Comparison of ENCODE assay signal across 8 cellular contexts in genomic region chr2:68925298-68925885, GRCh38. TPM values are rescaled to one million over a fixed set of nuclear protein-coding genes. Genes with fewer than 3 reads are reported as not detected.
DNase-seq lines count a peak whose midpoint lies in the region; ATAC-seq, FAIRE-seq and TF ChIP-seq lines count a peak whose summit lies in the region.

No MANE protein-coding gene starts in this region.

- in situ Hi-C loops in HepG2 (cut with HindIII; ENCODE audit: extremely low pct_ligation_motif_present, low pct_unique_long_range_greater_than_20kb), result loop anchor here (10.0 kb wide), 1 partner anchor 461 kb away; the partner anchor contains the start of genes APLF and FBXO48

- no peaks in the 10 kb centered on the region for H3K36me3 ChIP-seq in HepG2 (replicated peaks in 1 of 2; ENCODE audit: control insufficient read depth in 1 of 2, insufficient read depth in 2 of 2, low read length in 2 of 2)

- peak; percentile 85 for TF ChIP-seq CTCF in HepG2 (CRISPR knock-in tag; IDR thresholded peaks at IDR 0.05)

- peak; percentile 57 for ATAC-seq in GM18511 (IDR thresholded peaks at IDR 0.05; ENCODE audit: unreplicated experiment)
- ATAC-seq in HepG2, result peak; percentile 89
- ATAC-seq in stimulated activated naive CD8-positive, alpha-beta T cell treated with anti-CD3 and anti-CD28 coated beads, Interleukin-15, Interleukin-2, amounts not matched to agents 100 U/mL and 50 U/mL, for 24 hours, result no peak
- no peak for ATAC-seq in HG02623 (IDR thresholded peaks at IDR 0.05; ENCODE audit: unreplicated experiment)

- H3K79me2 ChIP-seq in HepG2 (ENCODE audit: insufficient read depth, low read length), result no peaks in the 10 kb centered on the region

- TF ChIP-seq EP300 in HepG2 (IDR thresholded peaks at IDR 0.05; ENCODE audit: low read depth in 2 of 2, low read length in 2 of 2) (no peak), HepG2 (CRISPR knock-in tag; IDR thresholded peaks at IDR 0.05; ENCODE audit: borderline replicate concordance) (no peak)

- peaks cover 8% of the 10 kb centered on the region; the same call in 1 of the 2 replicates for H3K4me1 ChIP-seq in HepG2 (ENCODE audit: insufficient read depth, low read length)

- no peaks in the 10 kb centered on the region for H4K20me1 ChIP-seq in HepG2 (ENCODE audit: insufficient read depth, low read length)

- POLR2A ChIA-PET in HepG2 (lab: Yijun Ruan, JAX), result no interaction called here

- H2AFZ ChIP-seq in HepG2 (ENCODE audit: low read length), result no peak overlapping the region

- no peak overlapping the region for H3K4me2 ChIP-seq in HepG2 (ENCODE audit: low read depth, low read length)

- WGBS in HepG2 (ENCODE audit: low lambda C conversion rate), result 6% methylated on average over 8 of the region's 8 CpGs

- TF ChIP-seq RAD21 in HepG2 (CRISPR knock-in tag; IDR thresholded peaks at IDR 0.05), result peak; percentile 76

- peak; percentile 34 to 40 for DNase-seq in AML-193 (lab: John Stamatoyannopoulos, UW)
- DNase-seq in NCI-H1092 treated with DMSO at 0.1 percent for 48 hours (lab: John Stamatoyannopoulos, UW), result peak; percentile 11
- peak; percentile 36 for DNase-seq in T-helper 9 cell
- DNase-seq in cerebellar cortex (ENCODE audit: low spot score), result peak; percentile 41
- peak; percentile 55 for DNase-seq in HepG2 (ENCODE audit: low spot score)
- DNase-seq in stimulated activated naive CD8-positive, alpha-beta T cell treated with anti-CD3 and anti-CD28 coated beads, Interleukin-15, Interleukin-2, amounts not matched to agents 100 U/mL and 50 U/mL, for 24 hours, result peak; percentile 43

- CTCF ChIA-PET in HepG2 (lab: Yijun Ruan, JAX; ENCODE audit: low intra/inter-chr PET ratio, low total read pairs), result interaction anchor here (0.8 to 2.4 kb wide), 6 partner anchors 86 to 462 kb away, joined by 3 to 30 read pairs (median 4); no protein-coding TSS in a partner anchor

- TF ChIP-seq POLR2A in HepG2 (IDR thresholded peaks at IDR 0.05; ENCODE audit: insufficient read depth in 1 of 2, low read depth in 2 of 2, low read length in 2 of 2), result no peak

- H3K27me3 ChIP-seq in HepG2 (ENCODE audit: control insufficient read depth in 1 of 2, insufficient read depth in 2 of 2, low read length in 2 of 2), result peaks cover 0 to 35% of the 10 kb centered on the region in 2 experiments; a peak in 4 of 5 replicates

- H3K9ac ChIP-seq in HepG2 (ENCODE audit: insufficient read depth, low read depth, low read length), result no peak overlapping the region

- H3K27ac ChIP-seq in HepG2 (ENCODE audit: extremely low read length, insufficient read depth, low read length), result no peak overlapping the region

- peak; percentile 93 for FAIRE-seq in HepG2 (lab: Jason Lieb, UNC)

- H3K9me3 ChIP-seq in HepG2 (ENCODE audit: low read length), result no peaks in the 10 kb centered on the region

- no TSS peak for BruUV-seq in HepG2 (replicated peaks; lab: Mats Ljungman, UMichigan)

- intact Hi-C loops in HepG2 (cut with micrococcal nuclease; ENCODE audit: unreplicated experiment), result loop anchor here (1.0 to 5.0 kb wide), 3 partner anchors 174 to 463 kb away; no protein-coding TSS in a partner anchor

- no peak overlapping the region for H3K4me3 ChIP-seq in HepG2 (replicated peaks in 1 of 3; ENCODE audit: insufficient read depth in 1 of 3, low read depth in 2 of 3, low read length in 3 of 3)

TF ChIP-seq in HepG2, 621 proteins besides CTCF, POLR2A, EP300 and RAD21 (continues in another document):
- no peak for TF ChIP-seq TFE3 (CRISPR knock-in tag; IDR thresholded peaks at IDR 0.05)
- TF ChIP-seq FOXK2 (IDR thresholded peaks at IDR 0.05), result no peak
- no peak for TF ChIP-seq ZIK1 (CRISPR knock-in tag; IDR thresholded peaks at IDR 0.05; ENCODE audit: borderline replicate concordance, low read depth)
- TF ChIP-seq SP4 (CRISPR knock-in tag; IDR thresholded peaks at IDR 0.05), result no peak

RNA-seq across cellular contexts. Expression of gene GKN2, which starts 27.3 kb away (rescaled TPM):
- not detected in 2 replicates for total RNA-seq in HepG2 (2016; rRNA removed; fragmentation: Illumina TruSeq; extraction: Trizol)
- total RNA-seq in HepG2 (2016; cell fraction: cytosol; rRNA removed; fragmentation: Illumina TruSeq; extraction: Trizol; ENCODE audit: low read depth), result not detected in 2 replicates
- not detected in 2 replicates for total RNA-seq in HepG2 (2016; cell fraction: insoluble cytoplasmic fraction; rRNA removed; fragmentation: Illumina TruSeq; extraction: Trizol)
- not detected in 2 replicates for total RNA-seq in HepG2 (2016; cell fraction: membrane; rRNA removed; fragmentation: Illumina TruSeq; extraction: Trizol)
- total RNA-seq in HepG2 (2016; cell fraction: nucleus; rRNA removed; fragmentation: Illumina TruSeq; extraction: Trizol), result not detected in 2 replicates
- polyA plus RNA-seq in HepG2 (2011; rRNA removed), result not detected in 2 replicates
- not detected in 2 replicates for polyA plus RNA-seq in HepG2 (2011; cell fraction: cytosol; rRNA removed)
- polyA plus RNA-seq in HepG2 (2011; cell fraction: nucleus; rRNA removed), result not detected in 2 replicates
- not detected in 2 replicates for polyA plus RNA-seq in HepG2 (2012)
- not detected in 2 replicates for polyA plus RNA-seq in HepG2 (2016; cell fraction: cytosol; fragmentation: Illumina TruSeq; extraction: Trizol; ENCODE audit: low read depth)
- not detected in 2 replicates for polyA plus RNA-seq in HepG2 (2016; cell fraction: insoluble cytoplasmic fraction; fragmentation: Illumina TruSeq; extraction: Trizol; ENCODE audit: low read depth)
- not detected in 2 replicates for polyA plus RNA-seq in HepG2 (2016; cell fraction: membrane; fragmentation: Illumina TruSeq; extraction: Trizol; ENCODE audit: low read depth)
- polyA plus RNA-seq in HepG2 (2016; cell fraction: nucleus; fragmentation: Illumina TruSeq; extraction: Trizol; ENCODE audit: insufficient read depth, low read depth), result not detected in 2 replicates
- polyA minus RNA-seq in HepG2 (2011; rRNA and poly(A)+ RNA removed; ENCODE audit: low replicate concordance), result not detected in 2 replicates
- polyA minus RNA-seq in HepG2 (2011; cell fraction: cytosol; rRNA and poly(A)+ RNA removed), result not detected in 2 replicates
- polyA minus RNA-seq in HepG2 (2011; cell fraction: nucleus; rRNA and poly(A)+ RNA removed), result not detected in 2 replicates

RNA-seq across cellular contexts. Expression of gene GKN1, which starts 49.0 kb away (rescaled TPM):
- total RNA-seq in HepG2 (2016; rRNA removed; fragmentation: Illumina TruSeq; extraction: Trizol), result not detected in 2 replicates
- total RNA-seq in HepG2 (2016; cell fraction: cytosol; rRNA removed; fragmentation: Illumina TruSeq; extraction: Trizol; ENCODE audit: low read depth), result not detected in 2 replicates
- total RNA-seq in HepG2 (2016; cell fraction: insoluble cytoplasmic fraction; rRNA removed; fragmentation: Illumina TruSeq; extraction: Trizol), result not detected in 2 replicates
- total RNA-seq in HepG2 (2016; cell fraction: membrane; rRNA removed; fragmentation: Illumina TruSeq; extraction: Trizol), result not detected in 2 replicates
- not detected in 2 replicates for total RNA-seq in HepG2 (2016; cell fraction: nucleus; rRNA removed; fragmentation: Illumina TruSeq; extraction: Trizol)
- not detected in 2 replicates for polyA plus RNA-seq in HepG2 (2011; rRNA removed)
- not detected in 2 replicates for polyA plus RNA-seq in HepG2 (2011; cell fraction: cytosol; rRNA removed)
- polyA plus RNA-seq in HepG2 (2011; cell fraction: nucleus; rRNA removed), result not detected in 2 replicates
- polyA plus RNA-seq in HepG2 (2012), result not detected in 2 replicates
- polyA plus RNA-seq in HepG2 (2016; cell fraction: cytosol; fragmentation: Illumina TruSeq; extraction: Trizol; ENCODE audit: low read depth), result not detected in 2 replicates
- not detected in 2 replicates for polyA plus RNA-seq in HepG2 (2016; cell fraction: insoluble cytoplasmic fraction; fragmentation: Illumina TruSeq; extraction: Trizol; ENCODE audit: low read depth)
- polyA plus RNA-seq in HepG2 (2016; cell fraction: membrane; fragmentation: Illumina TruSeq; extraction: Trizol; ENCODE audit: low read depth), result not detected in 2 replicates
- not detected in 2 replicates for polyA plus RNA-seq in HepG2 (2016; cell fraction: nucleus; fragmentation: Illumina TruSeq; extraction: Trizol; ENCODE audit: insufficient read depth, low read depth)
- polyA minus RNA-seq in HepG2 (2011; rRNA and poly(A)+ RNA removed; ENCODE audit: low replicate concordance), result not detected in 2 replicates
- not detected in 2 replicates for polyA minus RNA-seq in HepG2 (2011; cell fraction: cytosol; rRNA and poly(A)+ RNA removed)
- not detected in 2 replicates for polyA minus RNA-seq in HepG2 (2011; cell fraction: nucleus; rRNA and poly(A)+ RNA removed)

RNA-seq across cellular contexts. Expression of gene BMP10, which starts 54.2 kb away (rescaled TPM):
- not detected in 2 replicates for total RNA-seq in HepG2 (2016; rRNA removed; fragmentation: Illumina TruSeq; extraction: Trizol)
- not detected in 2 replicates for total RNA-seq in HepG2 (2016; cell fraction: cytosol; rRNA removed; fragmentation: Illumina TruSeq; extraction: Trizol; ENCODE audit: low read depth)
- total RNA-seq in HepG2 (2016; cell fraction: insoluble cytoplasmic fraction; rRNA removed; fragmentation: Illumina TruSeq; extraction: Trizol), result not detected in 2 replicates
- total RNA-seq in HepG2 (2016; cell fraction: membrane; rRNA removed; fragmentation: Illumina TruSeq; extraction: Trizol), result not detected in 2 replicates
- not detected in 2 replicates for total RNA-seq in HepG2 (2016; cell fraction: nucleus; rRNA removed; fragmentation: Illumina TruSeq; extraction: Trizol)
- not detected in 2 replicates for polyA plus RNA-seq in HepG2 (2011; rRNA removed)
- polyA plus RNA-seq in HepG2 (2011; cell fraction: cytosol; rRNA removed), result not detected in 2 replicates
- not detected in 2 replicates for polyA plus RNA-seq in HepG2 (2011; cell fraction: nucleus; rRNA removed)
- not detected in 2 replicates for polyA plus RNA-seq in HepG2 (2012)
- polyA plus RNA-seq in HepG2 (2016; cell fraction: cytosol; fragmentation: Illumina TruSeq; extraction: Trizol; ENCODE audit: low read depth), result not detected in 2 replicates
- not detected in 2 replicates for polyA plus RNA-seq in HepG2 (2016; cell fraction: insoluble cytoplasmic fraction; fragmentation: Illumina TruSeq; extraction: Trizol; ENCODE audit: low read depth)
- polyA plus RNA-seq in HepG2 (2016; cell fraction: membrane; fragmentation: Illumina TruSeq; extraction: Trizol; ENCODE audit: low read depth), result not detected in 2 replicates
- polyA plus RNA-seq in HepG2 (2016; cell fraction: nucleus; fragmentation: Illumina TruSeq; extraction: Trizol; ENCODE audit: insufficient read depth, low read depth), result not detected in 2 replicates
- not detected in 2 replicates for polyA minus RNA-seq in HepG2 (2011; rRNA and poly(A)+ RNA removed; ENCODE audit: low replicate concordance)
- polyA minus RNA-seq in HepG2 (2011; cell fraction: cytosol; rRNA and poly(A)+ RNA removed), result not detected in 2 replicates
- polyA minus RNA-seq in HepG2 (2011; cell fraction: nucleus; rRNA and poly(A)+ RNA removed), result not detected in 2 replicates

Comparison
In these comparisons a context has a peak if more than half of its experiments do, and no peak if none do; other contexts are left out.
1. ATAC-seq: peak in GM18511 (single experiment) and HepG2 (single experiment); none in stimulated activated naive CD8-positive, alpha-beta T cell treated with anti-CD3 and anti-CD28 coated beads, Interleukin-15, Interleukin-2, amounts not matched to agents 100 U/mL and 50 U/mL, for 24 hours (single experiment) and HG02623 (single experiment).
2. Peak in every context shown above with its lines, with median percentiles within 50 percentile points of each other: DNase-seq.